ENCODE assay signal across 15 cellular contexts in the genomic region with DNA sequence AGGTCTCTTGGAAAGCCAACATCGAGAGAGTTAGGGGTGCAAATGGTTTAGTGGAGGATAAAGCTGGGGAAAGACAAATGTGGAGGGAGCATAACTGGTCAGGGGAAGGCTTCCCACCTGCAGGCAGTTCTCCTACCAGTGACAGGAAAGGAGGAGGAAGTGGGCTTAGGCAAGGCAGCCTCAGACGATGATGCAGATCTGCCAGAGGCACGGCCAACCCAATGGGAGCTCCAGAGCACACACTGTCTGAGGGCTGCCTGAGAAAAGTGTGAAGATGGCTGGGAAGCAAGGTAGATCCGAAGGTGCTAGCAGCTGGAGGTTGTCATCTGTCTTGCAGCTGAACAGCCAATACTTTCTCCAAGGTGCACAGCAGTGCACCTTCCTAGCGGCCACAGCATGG.
A peak's percentile ranks its signal among the peaks of the same experiment; 100 is the strongest.
DNase-seq lines count a peak whose midpoint lies in the region; ATAC-seq, FAIRE-seq and TF ChIP-seq lines count a peak whose summit lies in the region.
"Had no signal": no experiment of that assay in that cellular context is flagged by ENCODE, and none has a peak within 500 bp of the region (broad histone marks: within the 10 kb centered on the region; RNA-seq: fewer than 3 reads in every experiment).

No MANE protein-coding gene starts in this region.

- H4K8ac ChIP-seq in IMR-90 (ENCODE audit: low read depth in 2 of 2, low read length in 2 of 2) (no peak overlapping the region), trophoblast cell (ENCODE audit: low read depth, low read length) (no peak overlapping the region)

- no peak overlapping the region for H2AK5ac ChIP-seq in IMR-90 (ENCODE audit: low read depth, low read length)
- no peak overlapping the region for H2AK5ac ChIP-seq in trophoblast cell (ENCODE audit: low read length)

- H2AFZ ChIP-seq in IMR-90 (replicated peaks; ENCODE audit: low read length, poor library complexity) (peak overlapping the region; percentile 37), trophoblast cell (ENCODE audit: insufficient read depth, low read length, poor library complexity) (no peak overlapping the region)
- H2AFZ ChIP-seq: GM23248 had no signal

- H3K79me2 ChIP-seq in trophoblast cell (ENCODE audit: control insufficient read depth, insufficient read depth, low read length, poor library complexity): no peaks in the 10 kb centered on the region

- H3K27ac ChIP-seq in BLaER1: no peak overlapping the region
- H3K27ac ChIP-seq in IMR-90 (ENCODE audit: insufficient read depth, low read length): no peak overlapping the region
- no peak overlapping the region for H3K27ac ChIP-seq in trophoblast cell (ENCODE audit: low read depth, low read length)
- H3K27ac ChIP-seq in ascending aorta: no peak overlapping the region
- H3K27ac ChIP-seq: 22Rv1, GM23248, KMS-11 had no signal

- no peak overlapping the region for H3K4ac ChIP-seq in IMR-90 (ENCODE audit: low read depth, low read length)
- no peak overlapping the region for H3K4ac ChIP-seq in trophoblast cell (ENCODE audit: low read depth, low read length)

- TF ChIP-seq RAD21 in IMR-90 (IDR thresholded peaks at IDR 0.05; ENCODE audit: low read length): no peak

- POLR2A ChIA-PET in IMR-90 (lab: Charles Lee; ENCODE audit: unreplicated experiment): no interaction called here

- H3K23ac ChIP-seq in IMR-90 (ENCODE audit: low read depth, low read length) (no peak overlapping the region), trophoblast cell (ENCODE audit: low read length) (no peak overlapping the region)

- no peak overlapping the region for H2BK5ac ChIP-seq in IMR-90 (ENCODE audit: low read depth, low read length, poor library complexity, severe bottlenecking)
- no peak overlapping the region for H2BK5ac ChIP-seq in trophoblast cell (ENCODE audit: low read depth, low read length, poor library complexity)

- H3K4me3 ChIP-seq in BLaER1 (no peak overlapping the region), IMR-90 (ENCODE audit: insufficient read depth, low read depth, low read length) (no peak overlapping the region), bronchial epithelial cell (ENCODE audit: low read depth, low read length) (no peak overlapping the region), trophoblast cell (ENCODE audit: low read depth, low read length) (peak overlapping the region; percentile 21), ascending aorta (no peak overlapping the region)
- H3K4me3 ChIP-seq: GM23248 had no signal

- no peak overlapping the region for H2BK12ac ChIP-seq in trophoblast cell (ENCODE audit: low read length)

- no peak overlapping the region for H3K56ac ChIP-seq in IMR-90 (ENCODE audit: extremely low read depth, insufficient read depth, low read length)

- TF ChIP-seq POLR2A in IMR-90 (IDR thresholded peaks at IDR 0.05; ENCODE audit: low read depth, low read length): no peak

- peak; percentile 47 for FAIRE-seq in bronchial epithelial cell (lab: Jason Lieb, UNC)
- FAIRE-seq: G401.6, GM12891 had no signal

- intact Hi-C loops in IMR-90 (cut with micrococcal nuclease) (no loop called here), ascending aorta (cut with DNase I) (no loop called here)

- DNase-seq in IMR-90 (no peak), bronchial epithelial cell (ENCODE audit: low read depth) (no peak), trophoblast cell (no peak), ascending aorta (ENCODE audit: low spot score in 2 of 2) (no peak), DMS153 treated with DMSO at 0.1 percent for 48 hours (lab: John Stamatoyannopoulos, UW; ENCODE audit: unreplicated experiment) (no peak)
- DNase-seq: CD4-positive, CD25-positive, alpha-beta regulatory T cell; EL; GM23248; H9 had no signal

- dilution Hi-C loops in IMR-90 (cut with HindIII; ENCODE audit: low sequenced_read_pairs, unreplicated experiment): no loop called here

- H2BK20ac ChIP-seq in IMR-90 (ENCODE audit: low read depth, low read length): no peak overlapping the region

- no peak overlapping the region for H2BK15ac ChIP-seq in IMR-90 (ENCODE audit: low read depth, low read length)

- in situ Hi-C loops in IMR-90 (cut with MboI; ENCODE audit: low sequenced_read_pairs): no loop called here

- TF ChIP-seq CTCF in IMR-90 (conservative IDR thresholded peaks at IDR 0.05; ENCODE audit: low read depth, low read length) (no peak), bronchial epithelial cell (IDR thresholded peaks at IDR 0.05; ENCODE audit: insufficient read depth, low read length, severe bottlenecking) (no peak), ascending aorta (IDR thresholded peaks at IDR 0.05) (no peak)

- H2BK120ac ChIP-seq in IMR-90 (ENCODE audit: low read depth, low read length) (no peak overlapping the region), trophoblast cell (ENCODE audit: insufficient read depth, low read length, poor library complexity) (no peak overlapping the region)

- H2AK9ac ChIP-seq in IMR-90 (replicated peaks; ENCODE audit: low read depth, low read length, poor library complexity): no peak overlapping the region

- H3K9ac ChIP-seq in BLaER1 (no peak overlapping the region), IMR-90 (ENCODE audit: low read depth, low read length) (no peak overlapping the region), trophoblast cell (ENCODE audit: low read length) (no peak overlapping the region)
- H3K9ac ChIP-seq: GM23248, KMS-11 had no signal

- no peaks in the 10 kb centered on the region for H3K36me3 ChIP-seq in BLaER1
- H3K36me3 ChIP-seq in IMR-90 (ENCODE audit: control insufficient read depth, insufficient read depth, low read length): no peaks in the 10 kb centered on the region
- no peaks in the 10 kb centered on the region for H3K36me3 ChIP-seq in bronchial epithelial cell (ENCODE audit: control insufficient read depth, insufficient read depth, low read length)
- H3K36me3 ChIP-seq in trophoblast cell (ENCODE audit: control insufficient read depth in 1 of 2, insufficient read depth in 2 of 2, low read length in 2 of 2): no peaks in the 10 kb centered on the region
- H3K36me3 ChIP-seq in ascending aorta: no peaks in the 10 kb centered on the region

- H4K20me1 ChIP-seq in BLaER1 (no peaks in the 10 kb centered on the region), IMR-90 (ENCODE audit: insufficient read depth, low read length) (no peaks in the 10 kb centered on the region)

- CTCF ChIA-PET in IMR-90 (lab: Yijun Ruan, JAX): no interaction called here

- H3K14ac ChIP-seq in IMR-90 (replicated peaks; ENCODE audit: low read depth, low read length): no peak overlapping the region
- no peak overlapping the region for H3K14ac ChIP-seq in trophoblast cell (ENCODE audit: low read length)

- no peak overlapping the region for H4K5ac ChIP-seq in IMR-90 (ENCODE audit: low read depth, low read length)

- no peaks in the 10 kb centered on the region for H3K79me1 ChIP-seq in IMR-90 (ENCODE audit: low read depth in 1 of 2, low read length in 2 of 2)
- H3K79me1 ChIP-seq in trophoblast cell (ENCODE audit: low read length): no peaks in the 10 kb centered on the region

- H3K18ac ChIP-seq in IMR-90 (ENCODE audit: low read depth, low read length) (no peak overlapping the region), trophoblast cell (ENCODE audit: low read length) (no peak overlapping the region)

- peak overlapping the region; percentile 6; the same call in 1 of the 2 replicates for H3K4me2 ChIP-seq in BLaER1
- H3K4me2 ChIP-seq in IMR-90 (ENCODE audit: low read depth, low read length): no peak overlapping the region
- H3K4me2 ChIP-seq in trophoblast cell (ENCODE audit: low read length): no peak overlapping the region
- H3K4me2 ChIP-seq: KMS-11 had no signal

- 20% methylated on average over 1 of the region's 5 CpGs; no CpG with 5 or more reads in 1 of the 2 experiments for WGBS in IMR-90 (ENCODE audit: extremely low coverage in 2 of 2, insufficient read length in 1 of 2), 2 experiments
- no CpG with 5 or more reads among the region's 5 CpGs for WGBS in trophoblast cell (ENCODE audit: extremely low coverage, insufficient coverage, insufficient read length)

- H4K12ac ChIP-seq in trophoblast cell (ENCODE audit: low read depth, low read length): no peak overlapping the region

- BruUV-seq in IMR-90 (replicated peaks; lab: Mats Ljungman, UMichigan): no TSS peak

- H3K9me3 ChIP-seq in BLaER1: no peaks in the 10 kb centered on the region
- H3K9me3 ChIP-seq in IMR-90 (ENCODE audit: control insufficient read depth, insufficient read depth, low read length): no peaks in the 10 kb centered on the region
- peaks cover 5% of the 10 kb centered on the region for H3K9me3 ChIP-seq in trophoblast cell (ENCODE audit: insufficient read depth, low read depth, low read length)
- no peaks in the 10 kb centered on the region for H3K9me3 ChIP-seq in ascending aorta

- no peaks in the 10 kb centered on the region for H3K9me1 ChIP-seq in IMR-90 (ENCODE audit: insufficient read depth, low read length)

- ATAC-seq in IMR-90 (ENCODE audit: low read depth): no peak
- ATAC-seq in GM21447 (IDR thresholded peaks at IDR 0.05; ENCODE audit: unreplicated experiment): no peak

- H4K91ac ChIP-seq in IMR-90 (ENCODE audit: insufficient read depth, low read depth, low read length) (no peak overlapping the region), trophoblast cell (ENCODE audit: low read depth, low read length) (no peak overlapping the region)

- H3K27me3 ChIP-seq in BLaER1 (no peaks in the 10 kb centered on the region), IMR-90 (ENCODE audit: control insufficient read depth, insufficient read depth, low read length) (no peaks in the 10 kb centered on the region), bronchial epithelial cell (ENCODE audit: control insufficient read depth, insufficient read depth, low read length) (peaks cover 3% of the 10 kb centered on the region), trophoblast cell (ENCODE audit: insufficient read depth, low read length) (no peaks in the 10 kb centered on the region), ascending aorta (no peaks in the 10 kb centered on the region)

- H3K4me1 ChIP-seq in BLaER1 (0 out of 2 replicates have a peak, but pooled peaks cover 6% of the 10 kb centered on the region), IMR-90 (ENCODE audit: control insufficient read depth, insufficient read depth, low read length) (no peaks in the 10 kb centered on the region), trophoblast cell (ENCODE audit: control insufficient read depth in 1 of 2, insufficient read depth in 2 of 2, low read length in 2 of 2) (no peaks in the 10 kb centered on the region), ascending aorta (peaks cover 0 to 16% of the 10 kb centered on the region in 2 donors)

TF ChIP-seq in IMR-90, 13 proteins besides CTCF, POLR2A, EP300 and RAD21:
- TF ChIP-seq, protein P1, sequence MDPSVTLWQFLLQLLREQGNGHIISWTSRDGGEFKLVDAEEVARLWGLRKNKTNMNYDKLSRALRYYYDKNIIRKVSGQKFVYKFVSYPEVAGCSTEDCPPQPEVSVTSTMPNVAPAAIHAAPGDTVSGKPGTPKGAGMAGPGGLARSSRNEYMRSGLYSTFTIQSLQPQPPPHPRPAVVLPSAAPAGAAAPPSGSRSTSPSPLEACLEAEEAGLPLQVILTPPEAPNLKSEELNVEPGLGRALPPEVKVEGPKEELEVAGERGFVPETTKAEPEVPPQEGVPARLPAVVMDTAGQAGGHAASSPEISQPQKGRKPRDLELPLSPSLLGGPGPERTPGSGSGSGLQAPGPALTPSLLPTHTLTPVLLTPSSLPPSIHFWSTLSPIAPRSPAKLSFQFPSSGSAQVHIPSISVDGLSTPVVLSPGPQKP (IDR thresholded peaks at IDR 0.05; ENCODE audit: borderline replicate concordance, low read depth, low read length): no peak
